ENCODE assay signal across 18 cellular contexts in genomic region chr11:134355136-134355535, GRCh38. TPM values are rescaled to one million over a fixed set of nuclear protein-coding genes. Genes with fewer than 3 reads are reported as not detected.
A peak's percentile ranks its signal among the peaks of the same experiment; 100 is the strongest.
DNase-seq lines count a peak whose midpoint lies in the region; ATAC-seq, FAIRE-seq and TF ChIP-seq lines count a peak whose summit lies in the region.
"Had no signal": no experiment of that assay in that cellular context is flagged by ENCODE, and none has a peak within 500 bp of the region (broad histone marks: within the 10 kb centered on the region; RNA-seq: fewer than 3 reads in every experiment).

No MANE protein-coding gene starts in this region.

- H3K36me3 ChIP-seq in GM12878 (ENCODE audit: control insufficient read depth in 2 of 2, insufficient read depth in 2 of 2, low read length in 1 of 2) (no peaks in the 10 kb centered on the region), uterus (no peaks in the 10 kb centered on the region)
- H3K36me3 ChIP-seq: BLaER1 had no signal

- CTCF ChIA-PET in GM12878 (lab: Yijun Ruan, JAX) (interaction anchor here (0.6 kb wide), 1 partner anchor 629 kb away, joined by 3 read pairs; no protein-coding TSS in a partner anchor), MCF 10A (lab: Yijun Ruan, JAX) (interaction anchor here (0.6 to 2.1 kb wide), 4 partner anchors 93 to 448 kb away, joined by 3 to 9 read pairs (median 3); no protein-coding TSS in a partner anchor)

- no peak overlapping the region for H3K4me3 ChIP-seq in GM12878
- no peak overlapping the region for H3K4me3 ChIP-seq in uterus
- H3K4me3 ChIP-seq: BLaER1 had no signal

- no TSS peak for BruUV-seq in GM12878 (replicated peaks; lab: Mats Ljungman, UMichigan)
- BruUV-seq in MCF 10A (replicated peaks; lab: Mats Ljungman, UMichigan), result no TSS peak

- TF ChIP-seq CTCF in GM12878 (IDR thresholded peaks at IDR 0.05 in 2 of 3, conservative IDR thresholded peaks at IDR 0.05 in 1 of 3; ENCODE audit: control insufficient read depth in 2 of 3, extremely low read depth in 1 of 3, insufficient read depth in 1 of 3, low read depth in 3 of 3, low read length in 3 of 3), result no peak
- TF ChIP-seq CTCF in nephron (IDR thresholded peaks at IDR 0.05; ENCODE audit: unreplicated experiment in 3 of 3), result no peak
- no peak for TF ChIP-seq CTCF in uterus (IDR thresholded peaks at IDR 0.05)
- no peak for TF ChIP-seq CTCF in MCF 10A (IDR thresholded peaks at IDR 0.05; ENCODE audit: unreplicated experiment)

- no peaks in the 10 kb centered on the region for H3K27me3 Mint-ChIP-seq in activated T-cell treated with anti-CD3 and anti-CD28 coated beads, Interleukin-2, amount 50 U/mL, for 72 hours (ENCODE audit: low read depth)
- H3K27me3 Mint-ChIP-seq in nephron (ENCODE audit: low read depth), result peaks cover 10% of the 10 kb centered on the region
- H3K27me3 Mint-ChIP-seq in MCF 10A (ENCODE audit: insufficient read depth, unreplicated experiment), result no peaks in the 10 kb centered on the region
- H3K27me3 Mint-ChIP-seq: CD4-positive, CD25-positive, alpha-beta regulatory T cell had no signal

- RAD21 ChIA-PET in GM12878 (lab: Charles Lee; ENCODE audit: unreplicated experiment), result no interaction called here

- no peak for TF ChIP-seq RAD21 in GM12878 (IDR thresholded peaks at IDR 0.05; ENCODE audit: insufficient read depth, low read depth, low read length)

- H3K27ac ChIP-seq in GM12878 (ENCODE audit: control insufficient read depth, insufficient read depth), result no peak overlapping the region
- H3K27ac ChIP-seq in uterus, result peak overlapping the region; percentile 70 to 92
- H3K27ac ChIP-seq: 22Rv1, BLaER1 had no signal

- H3K4me1 Mint-ChIP-seq in activated T-cell treated with anti-CD3 and anti-CD28 coated beads, Interleukin-2, amount 50 U/mL, for 72 hours (ENCODE audit: low read depth), result peaks cover 3% of the 10 kb centered on the region
- H3K4me1 Mint-ChIP-seq in nephron (peaks cover 10% of the 10 kb centered on the region), MCF 10A (ENCODE audit: insufficient read depth, unreplicated experiment) (peaks cover 7% of the 10 kb centered on the region)

- H2AFZ ChIP-seq in GM12878 (ENCODE audit: control insufficient read depth, low read depth, low read length), result peak overlapping the region; percentile 24; the same call in 1 of the 2 replicates

- no peaks in the 10 kb centered on the region for H3K9me3 Mint-ChIP-seq in activated T-cell treated with anti-CD3 and anti-CD28 coated beads, Interleukin-2, amount 50 U/mL, for 72 hours
- H3K9me3 Mint-ChIP-seq in nephron (peaks cover 7% of the 10 kb centered on the region), MCF 10A (ENCODE audit: unreplicated experiment) (no peaks in the 10 kb centered on the region)

- intact Hi-C loops in GM12878 (cut with micrococcal nuclease; ENCODE audit: unreplicated experiment), result loop anchor here (10.0 kb wide), 1 partner anchor 150 kb away; no protein-coding TSS in a partner anchor
- intact Hi-C loops in uterus (cut with DNase I; ENCODE audit: low total_unique reads), result no loop called here
- intact Hi-C loops in MCF 10A (cut with micrococcal nuclease), result no loop called here

- in situ Hi-C loops in GM12878 (cut with MboI), result no loop called here

- H3K9ac ChIP-seq in GM12878 (ENCODE audit: control insufficient read depth, insufficient read depth, low read length), result no peak overlapping the region
- H3K9ac ChIP-seq: BLaER1 had no signal

- no peak for ATAC-seq in activated T-cell treated with anti-CD3 and anti-CD28 coated beads, Interleukin-2, amount 50 U/mL, for 72 hours (replicated peaks in 1 of 2)
- ATAC-seq in GM12878 (no peak), GM18505 (IDR thresholded peaks at IDR 0.05; ENCODE audit: unreplicated experiment) (no peak)
- ATAC-seq: HCT116 had no signal

- peak overlapping the region; percentile 17; the same call in 1 of the 2 replicates for H3K4me2 ChIP-seq in GM12878 (ENCODE audit: control insufficient read depth, insufficient read depth)
- H3K4me2 ChIP-seq: BLaER1 had no signal

- no peak for DNase-seq in activated T-cell treated with anti-CD3 and anti-CD28 coated beads, Interleukin-2, amount 50 U/mL, for 72 hours
- DNase-seq in activated T-cell treated with anti-CD3 and anti-CD28 coated beads, Interleukin-2, amount 50 U/mL, for 1 hour, result no peak
- DNase-seq in GM12878 (ENCODE audit: low read depth, low spot score) (no peak), uterus (no peak), GM19239 (ENCODE audit: insufficient read length, low spot score) (no peak), MCF 10A (ENCODE audit: unreplicated experiment) (no peak)
- DNase-seq: AML-193; Calu3; CD4-positive, CD25-positive, alpha-beta regulatory T cell; DMS 273 treated with DMSO at 0.1 percent for 48 hours; DMS79 had no signal

- H3K27me3 ChIP-seq in GM12878 (replicated peaks in 1 of 2; ENCODE audit: control insufficient read depth in 2 of 2, insufficient read depth in 2 of 2, low read length in 1 of 2) (no peaks in the 10 kb centered on the region; a peak in 1 of 4 replicates), uterus (no peaks in the 10 kb centered on the region)
- H3K27me3 ChIP-seq: BLaER1 had no signal

- peak; percentile 54 for FAIRE-seq in GM12878 (lab: Jason Lieb, UNC)
- FAIRE-seq in GM19239 (lab: Jason Lieb, UNC), result no peak
- FAIRE-seq: GM12891 had no signal

- 37% methylated on average over 2 of the region's 2 CpGs for WGBS in GM12878 (ENCODE audit: insufficient coverage, insufficient replicate concordance, low lambda C conversion rate, missing lambda C conversion rate)

- SMC1A ChIA-PET in GM12878 (lab: Charles Lee; ENCODE audit: uncharacterized antibody, unreplicated experiment), result no interaction called here

- H4K20me1 ChIP-seq in GM12878 (ENCODE audit: control insufficient read depth, insufficient read depth), result no peaks in the 10 kb centered on the region
- H4K20me1 ChIP-seq: BLaER1 had no signal

- peak overlapping the region; percentile 68 for H3K27ac Mint-ChIP-seq in activated T-cell treated with anti-CD3 and anti-CD28 coated beads, Interleukin-2, amount 50 U/mL, for 72 hours
- H3K27ac Mint-ChIP-seq in nephron (peak overlapping the region; percentile 0 to 49 (median 1)), MCF 10A (ENCODE audit: low read depth, unreplicated experiment) (no peak overlapping the region)
- H3K27ac Mint-ChIP-seq: CD4-positive, CD25-positive, alpha-beta regulatory T cell had no signal

- H3K79me2 ChIP-seq in GM12878 (ENCODE audit: control insufficient read depth, insufficient read depth, low read length), result no peaks in the 10 kb centered on the region

- H3K4me1 ChIP-seq in GM12878 (ENCODE audit: control insufficient read depth, insufficient read depth, low read length) (peaks cover 6% of the 10 kb centered on the region), uterus (no peaks in the 10 kb centered on the region)

- no peak for TF ChIP-seq EP300 in GM12878 (IDR thresholded peaks at IDR 0.05; ENCODE audit: borderline replicate concordance in 1 of 2, control insufficient read depth in 1 of 2, low read depth in 2 of 2, low read length in 2 of 2)

- no peak overlapping the region for H3K4me3 Mint-ChIP-seq in activated T-cell treated with anti-CD3 and anti-CD28 coated beads, Interleukin-2, amount 50 U/mL, for 72 hours
- no peak overlapping the region for H3K4me3 Mint-ChIP-seq in nephron
- no peak overlapping the region for H3K4me3 Mint-ChIP-seq in MCF 10A (ENCODE audit: unreplicated experiment)
- H3K4me3 Mint-ChIP-seq: CD4-positive, CD25-positive, alpha-beta regulatory T cell had no signal

- H3K9me3 ChIP-seq in GM12878 (replicated peaks; ENCODE audit: control insufficient read depth, insufficient read depth, low read length) (no peaks in the 10 kb centered on the region), uterus (no peaks in the 10 kb centered on the region)

- POLR2A ChIA-PET in GM12878 (lab: Charles Lee) (no interaction called here), MCF 10A (lab: Yijun Ruan, JAX) (interaction anchor here (0.7 to 1.0 kb wide), 2 partner anchors 103 to 111 kb away, joined by 3 to 4 read pairs; no protein-coding TSS in a partner anchor)

- no peaks in the 10 kb centered on the region for H3K36me3 Mint-ChIP-seq in activated T-cell treated with anti-CD3 and anti-CD28 coated beads, Interleukin-2, amount 50 U/mL, for 72 hours (ENCODE audit: insufficient read depth in 2 of 2)
- peaks cover 8% of the 10 kb centered on the region for H3K36me3 Mint-ChIP-seq in nephron (ENCODE audit: low read depth)
- H3K36me3 Mint-ChIP-seq in MCF 10A (ENCODE audit: insufficient read depth, unreplicated experiment), result no peaks in the 10 kb centered on the region
- H3K36me3 Mint-ChIP-seq: CD4-positive, CD25-positive, alpha-beta regulatory T cell had no signal

- TF ChIP-seq POLR2A in GM12878 (IDR thresholded peaks at IDR 0.05; ENCODE audit: low read depth, low read length) (no peak), uterus (IDR thresholded peaks at IDR 0.05) (no peak), GM18505 (IDR thresholded peaks at IDR 0.05; ENCODE audit: borderline replicate concordance, extremely low read depth, insufficient read depth, insufficient read length) (no peak)

RNA-seq across cellular contexts. Expression of gene GLB1L2, which starts 23.3 kb away (rescaled TPM):
- total RNA-seq in activated T-cell treated with anti-CD3 and anti-CD28 coated beads, Interleukin-2, amount 50 U/mL, for 72 hours, result 1 to 10 TPM; 1.1 to 2.4 TPM
- not detected in 2 replicates for total RNA-seq in GM12878 (2013; cell fraction: nucleolus; rRNA removed)
- total RNA-seq in GM12878 (2014; rRNA removed) (0.68 and 0.98 TPM in 2 replicates), GM12878 (2014; rRNA removed; fragmentation: Illumina TruSeq; extraction: Trizol) (0.37 and 0.40 TPM in 2 replicates), GM12878 (2021) (0.37 and 0.85 TPM in 2 replicates), uterus (10 to 100 TPM in 2 of 4 donors, 1 to 10 TPM in 2; 5.0 to 28.2 (median 16.7) TPM), MCF 10A (2022) (11.1 and 17.0 TPM in 2 replicates)
- 0.47 TPM for polyA plus RNA-seq in GM12878 (2011; ENCODE audit: low read depth)
- polyA plus RNA-seq in GM12878 (2011; rRNA removed) (0.03 and 0.04 TPM in 2 replicates), GM12878 (2014; fragmentation: Illumina TruSeq; extraction: Trizol) (0.60 and 0.66 TPM in 2 replicates), GM12878 (2014; fragmentation: Nextera tagmentation; extraction: Ambion mirVana) (under 1 TPM; 0.06 to 0.11 TPM), GM12878 (2014; rRNA removed) (0.67 and 0.73 TPM in 2 replicates), GM12878 (2016; fragmentation: Nextera tagmentation; extraction: Ambion mirVana) (under 1 TPM; 0.26 to 0.58 TPM)
- 0.01 and 0.05 TPM in 2 replicates for polyA plus RNA-seq in GM12878 (2011; cell fraction: cytosol; rRNA removed)
- 0.07 TPM in 1 of 2 replicates, not detected in the other for polyA plus RNA-seq in GM12878 (2011; cell fraction: nucleus; rRNA removed)
- 0.62 and 0.85 TPM in 2 replicates for polyA plus RNA-seq in GM12878 (2012)
- polyA minus RNA-seq in GM12878 (2011; rRNA and poly(A)+ RNA removed), result not detected in 2 replicates
- 0.53 TPM in 1 of 2 replicates, not detected in the other for polyA minus RNA-seq in GM12878 (2011; cell fraction: cytosol; rRNA and poly(A)+ RNA removed)
- not detected in 2 replicates for polyA minus RNA-seq in GM12878 (2011; cell fraction: nucleus; rRNA and poly(A)+ RNA removed)

RNA-seq across cellular contexts. Expression of gene B3GAT1, which starts 56.9 kb away (rescaled TPM):
- under 1 TPM; 0.05 to 0.42 TPM for total RNA-seq in activated T-cell treated with anti-CD3 and anti-CD28 coated beads, Interleukin-2, amount 50 U/mL, for 72 hours
- total RNA-seq in GM12878 (2013; cell fraction: nucleolus; rRNA removed), result not detected in 2 replicates
- not detected in 2 replicates for total RNA-seq in GM12878 (2014; rRNA removed)
- not detected in 2 replicates for total RNA-seq in GM12878 (2014; rRNA removed; fragmentation: Illumina TruSeq; extraction: Trizol)
- total RNA-seq in GM12878 (2021), result 0.05 TPM in 1 of 2 replicates, not detected in the other
- not detected for polyA plus RNA-seq in GM12878 (2011; ENCODE audit: low read depth)
- not detected in 2 replicates for polyA plus RNA-seq in GM12878 (2011; rRNA removed)
- not detected in 2 replicates for polyA plus RNA-seq in GM12878 (2011; cell fraction: cytosol; rRNA removed)
- polyA plus RNA-seq in GM12878 (2011; cell fraction: nucleus; rRNA removed), result not detected in 2 replicates
- polyA plus RNA-seq in GM12878 (2012), result not detected in 2 replicates
- polyA plus RNA-seq in GM12878 (2014; fragmentation: Illumina TruSeq; extraction: Trizol), result not detected in 2 replicates
- polyA plus RNA-seq in GM12878 (2014; fragmentation: Nextera tagmentation; extraction: Ambion mirVana), result not detected
- not detected in 2 replicates for polyA plus RNA-seq in GM12878 (2014; rRNA removed)
- not detected for polyA plus RNA-seq in GM12878 (2016; fragmentation: Nextera tagmentation; extraction: Ambion mirVana)
- not detected in 2 replicates for polyA minus RNA-seq in GM12878 (2011; rRNA and poly(A)+ RNA removed)
- not detected in 2 replicates for polyA minus RNA-seq in GM12878 (2011; cell fraction: cytosol; rRNA and poly(A)+ RNA removed)
- not detected in 2 replicates for polyA minus RNA-seq in GM12878 (2011; cell fraction: nucleus; rRNA and poly(A)+ RNA removed)
- under 1 TPM in 2 of 4 donors, not detected in 2; 0.40 to 0.76 TPM for total RNA-seq in uterus
- total RNA-seq in MCF 10A (2022), result not detected in 2 replicates
- total RNA-seq: G401 had no signal
- polyA plus RNA-seq: CD4-positive, CD25-positive, alpha-beta regulatory T cell had no signal
